20 cellular contexts compared by ENCODE assay signal in the genomic region with DNA sequence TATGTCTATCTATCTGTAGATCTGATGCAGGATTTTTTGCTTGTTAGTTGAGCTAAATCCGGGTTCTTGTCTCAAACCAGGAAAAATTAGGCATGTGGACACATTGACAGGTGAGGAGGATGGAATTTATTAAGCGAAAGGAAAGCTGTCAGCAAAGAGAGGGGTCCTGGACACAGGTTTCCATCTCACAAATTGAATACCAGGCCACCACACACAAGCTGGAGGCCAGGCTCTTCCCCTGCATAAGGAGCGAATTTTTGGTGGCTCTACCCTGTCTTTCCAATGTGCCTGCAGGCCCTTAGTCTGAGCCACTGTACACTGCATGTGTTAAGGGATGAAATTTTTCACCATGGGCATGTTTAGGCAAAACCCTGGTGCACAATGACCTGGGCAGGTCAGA.
"Had no signal": no experiment of that assay in that cellular context is flagged by ENCODE, and none has a peak within 500 bp of the region (broad histone marks: within the 10 kb centered on the region; RNA-seq: fewer than 3 reads in every experiment).

No MANE protein-coding gene starts in this region.

- DNase-seq: cerebellar nuclear complex; cortex of kidney; effector memory CD8-positive, alpha-beta T cell; hypothalamus; immature natural killer cell; islet precursor cell; left ventricle myocardium superior; natural killer cell; sigmoid colon; stimulated activated CD4-positive, alpha-beta T cell treated with anti-CD3 and anti-CD28 coated beads, Interleukin-2, amount 100 ng/mL, for 24 hours; stimulated activated naive B cell treated with anti-CD40 and anti-IgM and Interleukin-4, amounts not matched to agents 10 μg/mL and 1 μg/mL and 100 μg/mL, for 72 hours; upper lobe of right lung; uterus had no signal

- H3K36me3 ChIP-seq: prostate gland, right atrium auricular region, sigmoid colon, thoracic aorta, tibial nerve, upper lobe of right lung, uterus had no signal

- H3K4me3 ChIP-seq: lung, prostate gland, right atrium auricular region, sigmoid colon, thoracic aorta, tibial nerve, upper lobe of right lung, uterus had no signal

- FAIRE-seq: endometrium, frontal cortex had no signal

- H3K9me3 ChIP-seq: prostate gland, right atrium auricular region, sigmoid colon, thoracic aorta, tibial nerve, upper lobe of right lung, uterus had no signal

- H3K27ac ChIP-seq: prostate gland, right atrium auricular region, sigmoid colon, thoracic aorta, tibial nerve, upper lobe of right lung, uterus had no signal

- H3K27me3 ChIP-seq: right atrium auricular region, sigmoid colon, tibial nerve, upper lobe of right lung, uterus had no signal

- H3K4me1 ChIP-seq: prostate gland, right atrium auricular region, sigmoid colon, uterus had no signal
